In the genomic region with DNA sequence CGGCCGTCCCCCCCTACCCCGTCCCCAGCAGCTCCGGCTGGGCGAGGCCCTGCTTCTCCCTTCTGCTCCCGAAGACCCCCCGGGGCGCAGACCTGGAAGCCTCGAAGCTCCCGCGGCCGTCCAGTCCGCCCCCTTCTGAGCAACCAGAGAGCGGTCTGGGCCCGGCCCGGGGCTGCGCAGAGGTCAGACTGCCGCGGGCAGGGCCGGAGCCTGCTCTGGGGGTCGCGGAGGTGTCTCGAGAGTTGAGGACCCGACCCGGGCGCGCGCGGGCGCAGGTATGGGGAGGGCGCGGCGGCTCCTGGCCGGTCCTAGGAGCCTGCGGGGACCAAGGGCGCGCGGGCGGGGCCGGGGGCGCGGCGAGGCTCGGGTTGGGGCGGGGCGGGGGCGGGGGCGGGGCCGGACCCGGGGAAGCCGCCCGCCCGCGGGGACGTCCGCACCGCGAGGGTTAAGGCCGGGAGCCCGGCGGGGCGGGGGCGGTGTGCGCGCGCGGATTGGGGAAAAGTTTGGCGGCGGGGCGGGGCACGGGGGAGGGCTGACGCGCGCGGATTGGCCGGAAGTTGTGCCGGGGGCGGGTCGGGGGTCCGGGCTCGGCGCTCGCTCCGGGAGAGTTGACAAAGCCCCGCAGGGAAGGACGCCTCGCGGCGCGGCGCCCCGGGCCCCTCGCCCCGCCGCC, we compare ENCODE assay signal across 8 cellular contexts. TPM values are rescaled to one million over a fixed set of nuclear protein-coding genes. Genes with fewer than 3 reads are reported as not detected.
DNase-seq lines count a peak whose midpoint lies in the region; ATAC-seq and TF ChIP-seq lines count a peak whose summit lies in the region.

FGFRL1 (plus strand) TSS at position 605 of the 673 bp plus-strand sequence. CDS start 860 bp downstream, outside the sequence.

- H3K9me3 ChIP-seq in RWPE2 (ENCODE audit: severe bottlenecking) (no peaks in the 10 kb centered on the region), neural progenitor cell (ENCODE audit: low read depth) (no peaks in the 10 kb centered on the region)

- H3K4me1 ChIP-seq in RWPE2 (ENCODE audit: insufficient read depth, poor library complexity, severe bottlenecking) (peaks cover 5% of the 10 kb centered on the region), neural progenitor cell (peaks cover 31% of the 10 kb centered on the region)

- H3K9me3 Mint-ChIP-seq in neural progenitor cell = peaks cover 9% of the 10 kb centered on the region
- H3K9me3 Mint-ChIP-seq in stimulated activated naive CD8-positive, alpha-beta T cell treated with anti-CD3 and anti-CD28 coated beads, Interleukin-15, Interleukin-2, amounts not matched to agents 100 ng/mL and 50 ng/mL, for 24 hours = no peaks in the 10 kb centered on the region

- peaks cover 4% of the 10 kb centered on the region for H3K79me2 ChIP-seq in neural progenitor cell (ENCODE audit: low read depth)

- H2AFZ ChIP-seq in neural progenitor cell (replicated peaks) = no peak within 1 kb of the TSS

- peak within 1 kb of the TSS; percentile 85 for H3K4me3 Mint-ChIP-seq in neural progenitor cell
- peak within 1 kb of the TSS; percentile 75 for H3K4me3 Mint-ChIP-seq in stimulated activated naive CD8-positive, alpha-beta T cell treated with anti-CD3 and anti-CD28 coated beads, Interleukin-15, Interleukin-2, amounts not matched to agents 100 ng/mL and 50 ng/mL, for 24 hours

- ATAC-seq in HG03159 (IDR thresholded peaks at IDR 0.05; ENCODE audit: unreplicated experiment) (peak; percentile 36), RWPE2 (ENCODE audit: low read depth) (peak; percentile 41)

- peaks cover 2% of the 10 kb centered on the region for H3K36me3 Mint-ChIP-seq in neural progenitor cell
- H3K36me3 Mint-ChIP-seq in stimulated activated naive CD8-positive, alpha-beta T cell treated with anti-CD3 and anti-CD28 coated beads, Interleukin-15, Interleukin-2, amounts not matched to agents 100 ng/mL and 50 ng/mL, for 24 hours (ENCODE audit: low read depth) = peaks cover 4% of the 10 kb centered on the region

- H3K36me3 ChIP-seq in RWPE2 (ENCODE audit: low read depth) (no peaks in the 10 kb centered on the region), neural progenitor cell (no peaks in the 10 kb centered on the region)

- H3K27me3 ChIP-seq in RWPE2 (ENCODE audit: insufficient read depth, poor library complexity, severe bottlenecking) (peaks cover 21% of the 10 kb centered on the region), neural progenitor cell (peaks cover 61% of the 10 kb centered on the region)

- peaks cover 50% of the 10 kb centered on the region for H4K20me1 ChIP-seq in neural progenitor cell (ENCODE audit: low read depth)

- H3K27ac ChIP-seq in RWPE2 (ENCODE audit: poor library complexity, severe bottlenecking) (peak within 1 kb of the TSS; percentile 70), neural progenitor cell (no peak within 1 kb of the TSS)

- peaks cover 18% of the 10 kb centered on the region for H3K4me1 Mint-ChIP-seq in neural progenitor cell
- H3K4me1 Mint-ChIP-seq in stimulated activated naive CD8-positive, alpha-beta T cell treated with anti-CD3 and anti-CD28 coated beads, Interleukin-15, Interleukin-2, amounts not matched to agents 100 ng/mL and 50 ng/mL, for 24 hours (ENCODE audit: low read depth) = peaks cover 18% of the 10 kb centered on the region

- H3K27ac Mint-ChIP-seq in neural progenitor cell = no peak within 1 kb of the TSS
- H3K27ac Mint-ChIP-seq in stimulated activated naive CD8-positive, alpha-beta T cell treated with anti-CD3 and anti-CD28 coated beads, Interleukin-15, Interleukin-2, amounts not matched to agents 100 ng/mL and 50 ng/mL, for 24 hours = peak within 1 kb of the TSS; percentile 69

- H3K4me3 ChIP-seq in RWPE2 (ENCODE audit: severe bottlenecking) = peak within 1 kb of the TSS; percentile 58
- H3K4me3 ChIP-seq in fibroblast of villous mesenchyme (ENCODE audit: low read depth, low read length) = peak within 1 kb of the TSS; percentile 64
- H3K4me3 ChIP-seq in neural progenitor cell = peak within 1 kb of the TSS; percentile 56

- TF ChIP-seq CTCF in GM13977 (IDR thresholded peaks at IDR 0.05; ENCODE audit: extremely low read depth, insufficient read depth, missing control alignments) (no peak), RWPE2 (IDR thresholded peaks at IDR 0.05; ENCODE audit: poor library complexity, severe bottlenecking) (no peak), fibroblast of villous mesenchyme (IDR thresholded peaks at IDR 0.05; ENCODE audit: insufficient read depth, low read depth, low read length) (no peak), neural progenitor cell (IDR thresholded peaks at IDR 0.05) (no peak)

- in situ Hi-C loops in GM13977 (cut with MboI; ENCODE audit: low pct_unique_long_range_greater_than_20kb, low sequenced_read_pairs, unreplicated experiment) = no loop called here

- peaks cover 40% of the 10 kb centered on the region for H3K27me3 Mint-ChIP-seq in neural progenitor cell (ENCODE audit: insufficient read depth, low read depth)
- peaks cover 28% of the 10 kb centered on the region for H3K27me3 Mint-ChIP-seq in stimulated activated naive CD8-positive, alpha-beta T cell treated with anti-CD3 and anti-CD28 coated beads, Interleukin-15, Interleukin-2, amounts not matched to agents 100 ng/mL and 50 ng/mL, for 24 hours

- no peak within 1 kb of the TSS for H3K9ac ChIP-seq in neural progenitor cell

- H3K4me2 ChIP-seq in neural progenitor cell = peak within 1 kb of the TSS; percentile 89

- DNase-seq in GM13977 (ENCODE audit: low spot score) = peak; percentile 97
- peak; percentile 92 for DNase-seq in RWPE2 (ENCODE audit: low spot score)
- peak; percentile 85 for DNase-seq in activated gamma-delta T cell (lab: John Stamatoyannopoulos, UW)
- DNase-seq in fibroblast of villous mesenchyme (ENCODE audit: low read depth) = peak; percentile 88
- peak; percentile 94 for DNase-seq in neural progenitor cell (ENCODE audit: low spot score)
- no peak for DNase-seq in DMS153 treated with DMSO at 0.1 percent for 48 hours (lab: John Stamatoyannopoulos, UW; ENCODE audit: unreplicated experiment)

- H3F3A ChIP-seq in neural progenitor cell (ENCODE audit: low read depth) = peaks cover 46% of the 10 kb centered on the region

RNA-seq across cellular contexts. Expression of gene FGFRL1, which starts in this region (rescaled TPM):
- total RNA-seq in fibroblast of villous mesenchyme (8.1 and 8.6 TPM in 2 replicates), neural progenitor cell (ENCODE audit: low replicate concordance) (9.6 and 27.4 TPM in 2 replicates)
